In genomic region chr10:86878973-86879781, GRCh38 we compare ENCODE assay signal across 1 cellular context.
TF ChIP-seq lines count a peak whose summit lies in the region.

No MANE protein-coding gene starts in this region.

TF ChIP-seq in SK-N-SH treated with all-trans-retinoic acid at 6 μM for 48 hours, 23 proteins besides CTCF, POLR2A, EP300 and RAD21 (continued from another document):
- TF ChIP-seq TSHZ2 (CRISPR knock-in tag; IDR thresholded peaks at IDR 0.05): no peak
- TF ChIP-seq BACH2 (CRISPR knock-in tag; IDR thresholded peaks at IDR 0.05; ENCODE audit: borderline replicate concordance): no peak
- no peak for TF ChIP-seq ZFP30 (CRISPR knock-in tag; IDR thresholded peaks at IDR 0.05)
- TF ChIP-seq ZFP3 (CRISPR knock-in tag; IDR thresholded peaks at IDR 0.05): no peak
- no peak for TF ChIP-seq RARB (CRISPR knock-in tag; IDR thresholded peaks at IDR 0.05)
- TF ChIP-seq OSR1 (CRISPR knock-in tag; IDR thresholded peaks at IDR 0.05): no peak
- TF ChIP-seq TOX (CRISPR knock-in tag; IDR thresholded peaks at IDR 0.05; ENCODE audit: borderline replicate concordance): no peak
- no peak for TF ChIP-seq ZC3H10 (CRISPR knock-in tag; IDR thresholded peaks at IDR 0.05)
- no peak for TF ChIP-seq ZNF70 (CRISPR knock-in tag; IDR thresholded peaks at IDR 0.05)
